Comparison of ENCODE assay signal across 8 cellular contexts in genomic region chr20:63739129-63740069, GRCh38. TPM values are rescaled to one million over a fixed set of nuclear protein-coding genes. Genes with fewer than 3 reads are reported as not detected.
DNase-seq lines count a peak whose midpoint lies in the region; ATAC-seq and TF ChIP-seq lines count a peak whose summit lies in the region.

TSS of gene SLC2A4RG (plus strand) at chr20:63739776. CDS start at chr20:63739913, 137 bp downstream.

- H3K9ac ChIP-seq in OCI-LY1 (ENCODE audit: low read length) (peak within 1 kb of the TSS; percentile 39; the same call in 1 of the 2 replicates), subcutaneous abdominal adipose tissue (ENCODE audit: low read length in 5 of 5) (peak within 1 kb of the TSS in 4 of 5 donors; percentile 62 to 80 (median 71))

- H3K27ac ChIP-seq in OCI-LY1 (ENCODE audit: low read depth, low read length, poor library complexity, severe bottlenecking) (no peak within 1 kb of the TSS), subcutaneous abdominal adipose tissue (ENCODE audit: low read depth, low read length) (peak within 1 kb of the TSS; percentile 65)

- DNase-seq in AG09309 (ENCODE audit: low read depth) = no peak
- peak; percentile 67 to 76 for DNase-seq in activated T-cell treated with anti-CD3 and anti-CD28 coated beads, Interleukin-2, amount 50 U/mL, for 48 hours

- TF ChIP-seq CTCF in AG09309 (IDR thresholded peaks at IDR 0.05; ENCODE audit: control insufficient read depth, insufficient read depth, low read depth, low read length, missing control alignments) (no peak), OCI-LY1 (IDR thresholded peaks at IDR 0.05; ENCODE audit: low read length) (no peak)

- ATAC-seq in GM18520 (IDR thresholded peaks at IDR 0.05; ENCODE audit: unreplicated experiment) (peak; percentile 33), HG03342 (IDR thresholded peaks at IDR 0.05; ENCODE audit: unreplicated experiment) (peak; percentile 39), esophagus mucosa (peak; percentile 64)

- H3K4me1 ChIP-seq in OCI-LY1 (ENCODE audit: insufficient read depth, low read length, severe bottlenecking) (peaks cover 39% of the 10 kb centered on the region), mononuclear cell (ENCODE audit: insufficient read depth, low read length) (peaks cover 47% of the 10 kb centered on the region), subcutaneous abdominal adipose tissue (ENCODE audit: control insufficient read depth in 5 of 5, insufficient read depth in 5 of 5, low read length in 5 of 5) (peaks cover 2 to 65% (median 45%) of the 10 kb centered on the region in 5 donors)

- H3K4me3 ChIP-seq in AG09309 (ENCODE audit: control insufficient read depth, low read depth, low read length) = peak within 1 kb of the TSS; percentile 77
- peak within 1 kb of the TSS; percentile 49 for H3K4me3 ChIP-seq in OCI-LY1 (ENCODE audit: low read depth, low read length, poor library complexity, severe bottlenecking)
- peak within 1 kb of the TSS; percentile 39 for H3K4me3 ChIP-seq in mononuclear cell (ENCODE audit: low read length)
- peak within 1 kb of the TSS; percentile 63 to 76 (median 71) for H3K4me3 ChIP-seq in subcutaneous abdominal adipose tissue (ENCODE audit: low read depth in 1 of 5, low read length in 5 of 5)

- H3K36me3 ChIP-seq in OCI-LY1 (ENCODE audit: insufficient read depth, low read length) = peaks cover 26% of the 10 kb centered on the region
- peaks cover 0 to 43% (median 31%) of the 10 kb centered on the region in 5 donors for H3K36me3 ChIP-seq in subcutaneous abdominal adipose tissue (ENCODE audit: control insufficient read depth in 5 of 5, insufficient read depth in 5 of 5, low read length in 5 of 5)

- no peaks in the 10 kb centered on the region for H4K20me1 ChIP-seq in OCI-LY1 (ENCODE audit: insufficient read depth, low read length)

- no peaks in the 10 kb centered on the region; the same call in 1 of the 2 replicates for H3K27me3 ChIP-seq in OCI-LY1 (ENCODE audit: insufficient read depth, low read length)
- no peaks in the 10 kb centered on the region for H3K27me3 ChIP-seq in mononuclear cell (ENCODE audit: insufficient read depth, low read length)
- H3K27me3 ChIP-seq in subcutaneous abdominal adipose tissue (ENCODE audit: control insufficient read depth in 5 of 5, insufficient read depth in 4 of 5, low read length in 5 of 5) = no peaks in the 10 kb centered on the region

- H2AFZ ChIP-seq in OCI-LY1 (ENCODE audit: low read length) = no peak within 1 kb of the TSS

- H3K9me3 ChIP-seq in OCI-LY1 (ENCODE audit: low read length) = no peaks in the 10 kb centered on the region
- no peaks in the 10 kb centered on the region for H3K9me3 ChIP-seq in mononuclear cell (ENCODE audit: low read depth, low read length)
- H3K9me3 ChIP-seq in subcutaneous abdominal adipose tissue (ENCODE audit: control insufficient read depth in 5 of 5, low read length in 5 of 5) = no peaks in the 10 kb centered on the region

- no peaks in the 10 kb centered on the region; the same call in 1 of the 2 replicates for H3F3A ChIP-seq in OCI-LY1 (ENCODE audit: insufficient read depth, low read length)

- no peaks in the 10 kb centered on the region for H3K9me2 ChIP-seq in OCI-LY1 (ENCODE audit: low read depth, low read length)

- H3K4me2 ChIP-seq in OCI-LY1 (ENCODE audit: low read length) = peak within 1 kb of the TSS; percentile 60

- no peaks in the 10 kb centered on the region for H3K79me2 ChIP-seq in OCI-LY1 (ENCODE audit: insufficient read depth, low read length)

RNA-seq across cellular contexts. Expression of gene SLC2A4RG, which starts in this region (rescaled TPM):
- total RNA-seq in esophagus mucosa (60.9 TPM), mononuclear cell (17.1 TPM)
